ENCODE assay signal across 8 cellular contexts in the genomic region with DNA sequence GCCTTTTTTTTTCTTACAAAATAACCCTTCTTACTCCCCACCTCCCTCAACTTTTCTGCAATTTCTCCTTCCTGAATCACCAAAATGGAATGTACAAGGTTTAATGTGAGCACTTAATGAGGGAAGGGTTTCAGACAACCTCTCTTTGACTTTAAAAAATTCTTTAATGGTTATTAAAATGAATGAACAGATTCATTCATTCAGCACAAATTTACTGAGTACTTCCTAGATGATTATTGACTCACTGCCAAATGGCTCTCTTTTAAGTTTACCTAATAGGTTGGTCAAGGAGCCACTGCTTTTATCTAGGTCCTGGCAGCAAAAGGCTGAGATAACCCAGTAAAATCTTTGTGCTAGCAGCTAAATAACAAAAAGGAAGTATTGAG. TPM values are rescaled to one million over a fixed set of nuclear protein-coding genes. Genes with fewer than 3 reads are reported as not detected.
A peak's percentile ranks its signal among the peaks of the same experiment; 100 is the strongest.
DNase-seq lines count a peak whose midpoint lies in the region; ATAC-seq and TF ChIP-seq lines count a peak whose summit lies in the region.

No MANE protein-coding gene starts in this region.

- CTCF ChIA-PET in HCT116 (lab: Charles Lee) = interaction anchor here (0.7 to 1.4 kb wide), 2 partner anchors 299 to 477 kb away, joined by 3 to 4 read pairs; no protein-coding TSS in a partner anchor

- RAD21 ChIA-PET in HCT116 (lab: Charles Lee; ENCODE audit: low non-redundant PET in 1 of 2, low total read pairs in 2 of 2, uncharacterized antibody in 2 of 2, unreplicated experiment in 2 of 2) = no interaction called here

- no peak for TF ChIP-seq POLR2A in HCT116 (IDR thresholded peaks at IDR 0.05; ENCODE audit: borderline replicate concordance, extremely low read depth, insufficient read depth, insufficient read length)
- no peak for TF ChIP-seq POLR2A in Peyer's patch (IDR thresholded peaks at IDR 0.05)

- H3K9ac ChIP-seq in HCT116 (ENCODE audit: low read length) = peak overlapping the region; percentile 82

- H3K27me3 ChIP-seq in ACC112 (ENCODE audit: insufficient read depth, low read length) = peaks cover 9% of the 10 kb centered on the region
- H3K27me3 ChIP-seq in HCT116 (ENCODE audit: insufficient read depth, low read length) = 0 out of 2 replicates have a peak, but pooled peaks cover 2% of the 10 kb centered on the region
- no peaks in the 10 kb centered on the region for H3K27me3 ChIP-seq in Peyer's patch

- H3K36me3 ChIP-seq in ACC112 (ENCODE audit: insufficient read depth, low read length) (no peaks in the 10 kb centered on the region; the same call in 1 of the 2 replicates), HCT116 (ENCODE audit: control insufficient read depth in 1 of 2, insufficient read depth in 2 of 2, low read length in 2 of 2) (peaks cover 7 to 12% of the 10 kb centered on the region in 2 experiments; a peak in 3 of 4 replicates), mesodermal cell (ENCODE audit: control insufficient read depth, insufficient read depth, low read length) (peaks cover 18% of the 10 kb centered on the region), Peyer's patch (no peaks in the 10 kb centered on the region)

- H2AFZ ChIP-seq in ACC112 (ENCODE audit: low read length, unreplicated experiment) (peak overlapping the region; percentile 93), HCT116 (ENCODE audit: low read depth, low read length, poor library complexity, severe bottlenecking) (peak overlapping the region; percentile 77)

- H3K79me2 ChIP-seq in ACC112 (ENCODE audit: control insufficient read depth, insufficient read depth, low read length, unreplicated experiment) (no peaks in the 10 kb centered on the region), HCT116 (ENCODE audit: insufficient read depth, low read length) (peaks cover 10% of the 10 kb centered on the region)

- H3K4me1 ChIP-seq in ACC112 (ENCODE audit: control insufficient read depth, insufficient read depth, low read length, unreplicated experiment) = peaks cover 10% of the 10 kb centered on the region
- peaks cover 9 to 20% of the 10 kb centered on the region in 2 experiments for H3K4me1 ChIP-seq in HCT116 (ENCODE audit: control insufficient read depth in 1 of 2, insufficient read depth in 2 of 2, low read length in 2 of 2)
- peaks cover 6% of the 10 kb centered on the region for H3K4me1 ChIP-seq in mesodermal cell (ENCODE audit: control insufficient read depth, insufficient read depth, low read length, poor library complexity, severe bottlenecking)
- H3K4me1 ChIP-seq in Peyer's patch = peaks cover 0 to 10% (median 0%) of the 10 kb centered on the region in 4 donors

- ATAC-seq in HCT116 (no peak), GM19463 (IDR thresholded peaks at IDR 0.05; ENCODE audit: unreplicated experiment) (no peak), GM21576 (IDR thresholded peaks at IDR 0.05; ENCODE audit: unreplicated experiment) (no peak)

- no peaks in the 10 kb centered on the region for H4K20me1 ChIP-seq in HCT116 (ENCODE audit: insufficient read depth)

- H3K9me3 ChIP-seq in HCT116 (ENCODE audit: control insufficient read depth in 1 of 2, insufficient read depth in 1 of 2, low read depth in 1 of 2, low read length in 2 of 2) (no peaks in the 10 kb centered on the region), mesodermal cell (ENCODE audit: control insufficient read depth, low read length) (no peaks in the 10 kb centered on the region), Peyer's patch (no peaks in the 10 kb centered on the region)

- no TSS peak for BruUV-seq in HCT116 (replicated peaks; lab: Mats Ljungman, UMichigan)

- H3K9me2 ChIP-seq in HCT116 (ENCODE audit: insufficient read depth) = no peaks in the 10 kb centered on the region

- intact Hi-C loops in HCT116 (cut with micrococcal nuclease) = loop anchor here (1.0 kb wide), 1 partner anchor 477 kb away; no protein-coding TSS in a partner anchor

- peak overlapping the region; percentile 93 for H3K4me3 ChIP-seq in ACC112 (ENCODE audit: low read depth, low read length)
- peak overlapping the region; percentile 73 to 94 for H3K4me3 ChIP-seq in HCT116 (replicated peaks in 1 of 2; ENCODE audit: low read depth in 1 of 2, low read length in 2 of 2)
- H3K4me3 ChIP-seq in mesodermal cell (ENCODE audit: extremely low read depth, insufficient read depth, low read length, poor library complexity, severe bottlenecking) = peak overlapping the region; percentile 70
- H3K4me3 ChIP-seq in Peyer's patch = no peak overlapping the region

- POLR2A ChIA-PET in HCT116 (lab: Charles Lee) = no interaction called here

- peak overlapping the region; percentile 99 for H3K4me2 ChIP-seq in HCT116 (ENCODE audit: low read length)

- TF ChIP-seq CTCF in HCT116 (IDR thresholded peaks at IDR 0.05 in 2 of 3, conservative IDR thresholded peaks at IDR 0.05 in 1 of 3; ENCODE audit: borderline replicate concordance in 1 of 3, insufficient read depth in 1 of 3, low read depth in 2 of 3, low read length in 2 of 3) (no peak), Peyer's patch (IDR thresholded peaks at IDR 0.05) (no peak)

- TF ChIP-seq RAD21 in HCT116 (IDR thresholded peaks at IDR 0.05; ENCODE audit: low read depth) = no peak

- H3K27ac ChIP-seq in ACC112 (ENCODE audit: low read depth, low read length) = no peak overlapping the region
- 0 out of 2 replicates have a peak overlapping the region, but pooled peaks have one; percentile 54 for H3K27ac ChIP-seq in HCT116 (ENCODE audit: low read depth, low read length)
- no peak overlapping the region for H3K27ac ChIP-seq in mesodermal cell (ENCODE audit: low read depth, low read length, severe bottlenecking)
- H3K27ac ChIP-seq in Peyer's patch = no peak overlapping the region

- DNase-seq in HCT116 (ENCODE audit: low read depth, low spot score) = no peak
- peak; percentile 13 for DNase-seq in amniotic epithelial cell (ENCODE audit: low read depth)
- DNase-seq in NOMO-1 (lab: John Stamatoyannopoulos, UW; ENCODE audit: unreplicated experiment in 2 of 2) = no peak
- DNase-seq in Peyer's patch = no peak

TF ChIP-seq in HCT116, 20 proteins besides CTCF, POLR2A, EP300 and RAD21 (continues in another document):
- no peak for TF ChIP-seq CEBPB (IDR thresholded peaks at IDR 0.05; ENCODE audit: low read depth)
- TF ChIP-seq JUND (IDR thresholded peaks at IDR 0.05) = no peak
- TF ChIP-seq ELF1 (IDR thresholded peaks at IDR 0.05; ENCODE audit: borderline replicate concordance, low read depth) = no peak
- TF ChIP-seq FOSL1 (IDR thresholded peaks at IDR 0.05; ENCODE audit: low read depth) = no peak
- TF ChIP-seq TCF7L2 (IDR thresholded peaks at IDR 0.05; ENCODE audit: borderline replicate concordance, extremely low read depth, insufficient read depth, insufficient read length) = no peak
- TF ChIP-seq, protein P1, sequence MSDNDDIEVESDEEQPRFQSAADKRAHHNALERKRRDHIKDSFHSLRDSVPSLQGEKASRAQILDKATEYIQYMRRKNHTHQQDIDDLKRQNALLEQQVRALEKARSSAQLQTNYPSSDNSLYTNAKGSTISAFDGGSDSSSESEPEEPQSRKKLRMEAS (IDR thresholded peaks at IDR 0.05) = no peak
- TF ChIP-seq, protein P2, sequence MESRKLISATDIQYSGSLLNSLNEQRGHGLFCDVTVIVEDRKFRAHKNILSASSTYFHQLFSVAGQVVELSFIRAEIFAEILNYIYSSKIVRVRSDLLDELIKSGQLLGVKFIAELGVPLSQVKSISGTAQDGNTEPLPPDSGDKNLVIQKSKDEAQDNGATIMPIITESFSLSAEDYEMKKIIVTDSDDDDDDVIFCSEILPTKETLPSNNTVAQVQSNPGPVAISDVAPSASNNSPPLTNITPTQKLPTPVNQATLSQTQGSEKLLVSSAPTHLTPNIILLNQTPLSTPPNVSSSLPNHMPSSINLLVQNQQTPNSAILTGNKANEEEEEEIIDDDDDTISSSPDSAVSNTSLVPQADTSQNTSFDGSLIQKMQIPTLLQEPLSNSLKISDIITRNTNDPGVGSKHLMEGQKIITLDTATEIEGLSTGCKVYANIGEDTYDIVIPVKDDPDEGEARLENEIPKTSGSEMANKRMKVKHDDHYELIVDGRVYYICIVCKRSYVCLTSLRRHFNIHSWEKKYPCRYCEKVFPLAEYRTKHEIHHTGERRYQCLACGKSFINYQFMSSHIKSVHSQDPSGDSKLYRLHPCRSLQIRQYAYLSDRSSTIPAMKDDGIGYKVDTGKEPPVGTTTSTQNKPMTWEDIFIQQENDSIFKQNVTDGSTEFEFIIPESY (IDR thresholded peaks at IDR 0.05; ENCODE audit: extremely low read depth, insufficient replicate concordance, low read length) = no peak
- no peak for TF ChIP-seq SP1 (IDR thresholded peaks at IDR 0.05; ENCODE audit: low read depth)
- TF ChIP-seq, protein P3, sequence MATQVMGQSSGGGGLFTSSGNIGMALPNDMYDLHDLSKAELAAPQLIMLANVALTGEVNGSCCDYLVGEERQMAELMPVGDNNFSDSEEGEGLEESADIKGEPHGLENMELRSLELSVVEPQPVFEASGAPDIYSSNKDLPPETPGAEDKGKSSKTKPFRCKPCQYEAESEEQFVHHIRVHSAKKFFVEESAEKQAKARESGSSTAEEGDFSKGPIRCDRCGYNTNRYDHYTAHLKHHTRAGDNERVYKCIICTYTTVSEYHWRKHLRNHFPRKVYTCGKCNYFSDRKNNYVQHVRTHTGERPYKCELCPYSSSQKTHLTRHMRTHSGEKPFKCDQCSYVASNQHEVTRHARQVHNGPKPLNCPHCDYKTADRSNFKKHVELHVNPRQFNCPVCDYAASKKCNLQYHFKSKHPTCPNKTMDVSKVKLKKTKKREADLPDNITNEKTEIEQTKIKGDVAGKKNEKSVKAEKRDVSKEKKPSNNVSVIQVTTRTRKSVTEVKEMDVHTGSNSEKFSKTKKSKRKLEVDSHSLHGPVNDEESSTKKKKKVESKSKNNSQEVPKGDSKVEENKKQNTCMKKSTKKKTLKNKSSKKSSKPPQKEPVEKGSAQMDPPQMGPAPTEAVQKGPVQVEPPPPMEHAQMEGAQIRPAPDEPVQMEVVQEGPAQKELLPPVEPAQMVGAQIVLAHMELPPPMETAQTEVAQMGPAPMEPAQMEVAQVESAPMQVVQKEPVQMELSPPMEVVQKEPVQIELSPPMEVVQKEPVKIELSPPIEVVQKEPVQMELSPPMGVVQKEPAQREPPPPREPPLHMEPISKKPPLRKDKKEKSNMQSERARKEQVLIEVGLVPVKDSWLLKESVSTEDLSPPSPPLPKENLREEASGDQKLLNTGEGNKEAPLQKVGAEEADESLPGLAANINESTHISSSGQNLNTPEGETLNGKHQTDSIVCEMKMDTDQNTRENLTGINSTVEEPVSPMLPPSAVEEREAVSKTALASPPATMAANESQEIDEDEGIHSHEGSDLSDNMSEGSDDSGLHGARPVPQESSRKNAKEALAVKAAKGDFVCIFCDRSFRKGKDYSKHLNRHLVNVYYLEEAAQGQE (IDR thresholded peaks at IDR 0.05; ENCODE audit: low read depth) = no peak
- no peak for TF ChIP-seq YY1 (IDR thresholded peaks at IDR 0.05; ENCODE audit: extremely low read depth, insufficient replicate concordance, low read depth, low read length)
- TF ChIP-seq EZH2phosphoT487 (IDR thresholded peaks at IDR 0.05; ENCODE audit: borderline replicate concordance) = no peak
- TF ChIP-seq EGR1 (IDR thresholded peaks at IDR 0.05; ENCODE audit: low read depth) = no peak

RNA-seq across cellular contexts. Expression of a gene that starts 0.9 kb away (rescaled TPM):
- 15.4 TPM for total RNA-seq in HCT116 (2021; ENCODE audit: unreplicated experiment)
- polyA plus RNA-seq in HCT116 (2012) = 3.6 and 5.7 TPM in 2 replicates
- 12.7 TPM for polyA plus RNA-seq in mesodermal cell (2013, experiment 1 of 2)
- polyA plus RNA-seq in mesodermal cell (2013, experiment 2 of 2) = 11.9 TPM
- total RNA-seq in Peyer's patch = 10 to 100 TPM in 1 of 4 donors, 1 to 10 TPM in 3; 4.6 to 10.7 (median 5.1) TPM

Comparison
In these comparisons a context has a peak if more than half of its experiments do, and no peak if none do; other contexts are left out.
1. H3K4me3 ChIP-seq: peak in ACC112 (single experiment), HCT116 (2 of 2) and mesodermal cell (single experiment); none in Peyer's patch (0 of 4).